In genomic region chr20:30290361-30291063, GRCh38 we compare ENCODE assay signal across 8 cellular contexts.
DNase-seq lines count a peak whose midpoint lies in the region; ATAC-seq and TF ChIP-seq lines count a peak whose summit lies in the region.
"Not testable (repeated sequence)": the region's sequence is repeated elsewhere in the genome, so short reads cannot be mapped to it uniquely, and the experiment has no call there.

No MANE protein-coding gene starts in this region.

- not testable (repeated sequence) for TF ChIP-seq POLR2A in stomach (IDR thresholded peaks at IDR 0.05)

- peaks cover 12 to 36% (median 22%) of the 10 kb centered on the region in 3 donors for H3K4me1 Mint-ChIP-seq in CD8-positive, alpha-beta memory T cell
- H3K4me1 Mint-ChIP-seq in WTC11 (peaks cover 17% of the 10 kb centered on the region), naive B cell (peaks cover 12 to 45% (median 27%) of the 10 kb centered on the region in 3 donors)

- H3K9me3 Mint-ChIP-seq in CD8-positive, alpha-beta memory T cell = peaks cover 0 to 13% (median 2%) of the 10 kb centered on the region in 5 donors
- H3K9me3 Mint-ChIP-seq in WTC11 (peaks cover 46% of the 10 kb centered on the region), naive B cell (peaks cover 0 to 21% (median 2%) of the 10 kb centered on the region in 7 donors)

- peak overlapping the region; percentile 57 for H3K27ac ChIP-seq in CD8-positive, alpha-beta memory T cell (ENCODE audit: low read depth, low read length)
- H3K27ac ChIP-seq in heart right ventricle (peak overlapping the region in 7 of 10 donors; percentile 13 to 69 (median 48)), stomach (peak overlapping the region in 4 of 5 donors; percentile 74 to 88 (median 84))

- ATAC-seq in WTC11 (peak; percentile 92), heart right ventricle (peak in 4 of 8 donors; percentile 56 to 90 (median 66)), naive B cell (ENCODE audit: low read depth in 2 of 2) (peak; percentile 69 to 75)

- TF ChIP-seq CTCF in WTC11 (IDR thresholded peaks at IDR 0.05); heart right ventricle (IDR thresholded peaks at IDR 0.05); stomach (IDR thresholded peaks at IDR 0.05): not testable (repeated sequence)

- CTCF ChIA-PET in CD8-positive, alpha-beta memory T cell (lab: Charles Lee) = interaction anchor here (1.1 kb wide), 1 partner anchor 12 kb away, joined by 3 read pairs; no protein-coding TSS in a partner anchor
- CTCF ChIA-PET in WTC11 (lab: Charles Lee) = not testable (repeated sequence)

- H3K4me3 ChIP-seq in CD8-positive, alpha-beta memory T cell (ENCODE audit: low read length) = peak overlapping the region; percentile 45
- peak overlapping the region in 8 of 10 donors; percentile 21 to 53 (median 38) for H3K4me3 ChIP-seq in heart right ventricle
- peak overlapping the region in 3 of 4 donors; percentile 25 to 50 (median 42) for H3K4me3 ChIP-seq in stomach

- H3K4me1 ChIP-seq in CD8-positive, alpha-beta memory T cell (ENCODE audit: insufficient read depth, low read length); heart right ventricle: not testable (repeated sequence)
- H3K4me1 ChIP-seq in stomach = peaks cover 0 to 46% (median 3%) of the 10 kb centered on the region in 4 donors

- WGBS in heart right ventricle, 2 donors = 7 to 20% methylated on average over 21 to 27 of the region's 27 CpGs
- WGBS in stomach, 5 donors = 15 to 45% (median 26%) methylated on average over 18 to 27 of the region's 27 CpGs

- H3K9me3 ChIP-seq in CD8-positive, alpha-beta memory T cell (ENCODE audit: low read length); heart right ventricle; stomach: not testable (repeated sequence)

- peak; percentile 9 to 60 (median 29) for DNase-seq in CD8-positive, alpha-beta memory T cell
- peak; percentile 58 for DNase-seq in H4 (ENCODE audit: low spot score)
- peak; percentile 52 for DNase-seq in NCI-H1105 treated with DMSO at 0.1 percent for 48 hours (lab: John Stamatoyannopoulos, UW)
- peak; percentile 56 for DNase-seq in WTC11 (ENCODE audit: low spot score)
- DNase-seq in amniotic epithelial cell (ENCODE audit: low read depth) = peak; percentile 69
- peak; percentile 46 to 57 for DNase-seq in heart right ventricle
- peak; percentile 27 for DNase-seq in naive B cell
- not testable (repeated sequence) for DNase-seq in stomach

- H3K27me3 ChIP-seq in CD8-positive, alpha-beta memory T cell (ENCODE audit: insufficient read depth, low read length, poor library complexity, severe bottlenecking); heart right ventricle; stomach: not testable (repeated sequence)

- not testable (repeated sequence) for TF ChIP-seq EP300 in stomach (IDR thresholded peaks at IDR 0.05)

- POLR2A ChIA-PET in CD8-positive, alpha-beta memory T cell (lab: Charles Lee); WTC11 (lab: Charles Lee): not testable (repeated sequence)

- not testable (repeated sequence) for H3K36me3 Mint-ChIP-seq in CD8-positive, alpha-beta memory T cell; naive B cell
- H3K36me3 Mint-ChIP-seq in WTC11 = peaks cover 37% of the 10 kb centered on the region

- not testable (repeated sequence) for H3K36me3 ChIP-seq in CD8-positive, alpha-beta memory T cell (ENCODE audit: insufficient read depth, low read length); heart right ventricle; stomach

- peak overlapping the region in 6 of 8 donors; percentile 47 to 99 (median 96) for H3K27ac Mint-ChIP-seq in CD8-positive, alpha-beta memory T cell
- H3K27ac Mint-ChIP-seq in WTC11 = not testable (repeated sequence)
- peak overlapping the region in 4 of 6 donors; percentile 85 to 98 (median 90) for H3K27ac Mint-ChIP-seq in naive B cell

- H3K4me3 Mint-ChIP-seq in CD8-positive, alpha-beta memory T cell = peak overlapping the region in 6 of 7 donors; percentile 82 to 94 (median 91)
- H3K4me3 Mint-ChIP-seq in WTC11 (peak overlapping the region; percentile 58), naive B cell (peak overlapping the region in 7 of 8 donors; percentile 70 to 97 (median 89))

- intact Hi-C loops in heart right ventricle (cut with DNase I); stomach (cut with DNase I; ENCODE audit: low total_unique reads): not testable (repeated sequence)

- not testable (repeated sequence) for H3K27me3 Mint-ChIP-seq in CD8-positive, alpha-beta memory T cell; WTC11 (ENCODE audit: low read depth)
- H3K27me3 Mint-ChIP-seq in naive B cell = peaks cover 0 to 13% (median 10%) of the 10 kb centered on the region in 3 donors
